In genomic region chr2:23107341-23107941, GRCh38 we compare ENCODE assay signal across 21 cellular contexts.
"Had no signal": no experiment of that assay in that cellular context is flagged by ENCODE, and none has a peak within 500 bp of the region (broad histone marks: within the 10 kb centered on the region; RNA-seq: fewer than 3 reads in every experiment).

No MANE protein-coding gene starts in this region.

- H3K27me3 Mint-ChIP-seq: activated B cell treated with CpG ODN at 0.5 μM for 24 hours; activated naive CD8-positive, alpha-beta T cell treated with anti-CD3 and anti-CD28 coated beads, Interleukin-2, amount 50 U/mL, for 24 hours had no signal

- H3K4me1 ChIP-seq: left lung, tibial artery had no signal

- H3K27ac Mint-ChIP-seq: activated B cell treated with CpG ODN at 0.5 μM for 24 hours; activated CD8-positive, alpha-beta T cell treated with anti-CD3 and anti-CD28 coated beads for 36 hours; activated naive CD4-positive, alpha-beta T cell treated with anti-CD3 and anti-CD28 coated beads for 36 hours; activated naive CD8-positive, alpha-beta T cell treated with anti-CD3 and anti-CD28 coated beads, Interleukin-2, amount 50 U/mL, for 24 hours; endodermal cell had no signal

- ATAC-seq: activated CD8-positive, alpha-beta T cell treated with anti-CD3 and anti-CD28 coated beads for 36 hours; activated naive CD8-positive, alpha-beta T cell treated with anti-CD3 and anti-CD28 coated beads, Interleukin-2, amount 50 U/mL, for 24 hours; activated T-cell treated with anti-CD3 and anti-CD28 coated beads, Interleukin-2, amount 50 U/mL, for 4 hours; left lung had no signal

- H3K4me3 ChIP-seq: dorsolateral prefrontal cortex, left lung, tibial artery had no signal

- H3K4me1 Mint-ChIP-seq: activated B cell treated with CpG ODN at 0.5 μM for 24 hours; activated naive CD8-positive, alpha-beta T cell treated with anti-CD3 and anti-CD28 coated beads, Interleukin-2, amount 50 U/mL, for 24 hours; endodermal cell had no signal

- H3K27me3 ChIP-seq: brain microvascular endothelial cell, left lung, tibial artery had no signal

- H3K9me3 Mint-ChIP-seq: activated B cell treated with CpG ODN at 0.5 μM for 24 hours had no signal

- H3K9me3 ChIP-seq: tibial artery had no signal

- DNase-seq: activated B cell treated with CpG ODN at 0.5 μM for 24 hours; activated CD4-positive, alpha-beta T cell treated with anti-CD3 and anti-CD28 coated beads for 48 hours; activated CD8-positive, alpha-beta T cell treated with anti-CD3 and anti-CD28 coated beads for 36 hours; activated naive CD4-positive, alpha-beta T cell treated with anti-CD3 and anti-CD28 coated beads for 36 hours; activated naive CD8-positive, alpha-beta T cell treated with anti-CD3 and anti-CD28 coated beads, Interleukin-2, amount 50 U/mL, for 24 hours; activated T-cell treated with anti-CD3 and anti-CD28 coated beads, Interleukin-2, amount 50 U/mL, for 4 hours; aorta; brain microvascular endothelial cell; central memory CD4-positive, alpha-beta T cell; dorsolateral prefrontal cortex; endodermal cell; hypothalamus; left lung; midbrain; occipital lobe; retina; stimulated activated CD4-positive, alpha-beta T cell treated with anti-CD3 and anti-CD28 coated beads, Interleukin-12 subunit alpha, Interleukin-12 subunit beta, amount 100 ng/mL, for 4 hours; stimulated activated CD4-positive, alpha-beta T cell treated with anti-CD3 and anti-CD28 coated beads, Interleukin-1b, Interleukin-23, amount 100 ng/mL, for 48 hours; stimulated activated naive CD4-positive, alpha-beta T cell treated with Interleukin-2 at 50 U/mL for 16 hours; tibial artery had no signal

- H3K4me3 Mint-ChIP-seq: activated B cell treated with CpG ODN at 0.5 μM for 24 hours; activated CD8-positive, alpha-beta T cell treated with anti-CD3 and anti-CD28 coated beads for 36 hours; activated naive CD4-positive, alpha-beta T cell treated with anti-CD3 and anti-CD28 coated beads for 36 hours; activated naive CD8-positive, alpha-beta T cell treated with anti-CD3 and anti-CD28 coated beads, Interleukin-2, amount 50 U/mL, for 24 hours; activated T-cell treated with anti-CD3 and anti-CD28 coated beads, Interleukin-2, amount 50 U/mL, for 4 hours; endodermal cell had no signal

- H3K27ac ChIP-seq: brain microvascular endothelial cell, dorsolateral prefrontal cortex, epithelial cell of prostate, left lung, tibial artery had no signal

- H3K36me3 ChIP-seq: brain microvascular endothelial cell, left lung, tibial artery had no signal
